1 cellular context compared by ENCODE assay signal in genomic region chr5:111530298-111530740, GRCh38.
TF ChIP-seq lines count a peak whose summit lies in the region.

No MANE protein-coding gene starts in this region.

TF ChIP-seq in K562, 482 proteins besides CTCF, POLR2A, EP300 and RAD21 (continued from another document and continues in another):
- peak; percentile 79; the same call in 1 of the 2 replicates for TF ChIP-seq JUN (IDR thresholded peaks at IDR 0.05; ENCODE audit: borderline replicate concordance, low read depth, low read length)
- TF ChIP-seq JUN (CRISPR knock-in tag; IDR thresholded peaks at IDR 0.05; ENCODE audit: borderline replicate concordance): no peak
- no peak for TF ChIP-seq RAD51 (IDR thresholded peaks at IDR 0.05; ENCODE audit: borderline replicate concordance, low read depth)
- peak; percentile 85 for TF ChIP-seq POLR2H (tag; IDR thresholded peaks at IDR 0.05; ENCODE audit: low read depth)
- peak; percentile 38 for TF ChIP-seq PRDM10 (IDR thresholded peaks at IDR 0.05; ENCODE audit: partially characterized antibody)
- no peak for TF ChIP-seq XRCC5 (IDR thresholded peaks at IDR 0.05; ENCODE audit: low read depth, low read length)
- no peak for TF ChIP-seq CBFB (CRISPR knock-in tag; IDR thresholded peaks at IDR 0.05)
- no peak for TF ChIP-seq ZNF75A (CRISPR knock-in tag; IDR thresholded peaks at IDR 0.05)
- peak in 1 of 2 experiments; percentile 91; a peak in 1 of 4 replicates for TF ChIP-seq RCOR1 (IDR thresholded peaks at IDR 0.05; ENCODE audit: borderline replicate concordance in 1 of 2, low read depth in 2 of 2, low read length in 2 of 2)
- TF ChIP-seq HDGF (IDR thresholded peaks at IDR 0.05): 0 out of 2 replicates have a peak, but pooled peaks have one; percentile 30
- no peak for TF ChIP-seq ZNF518B (CRISPR knock-in tag; IDR thresholded peaks at IDR 0.05)
- TF ChIP-seq ZNF561 (CRISPR knock-in tag; conservative IDR thresholded peaks at IDR 0.05): no peak
- TF ChIP-seq SREBF2 (CRISPR knock-in tag; IDR thresholded peaks at IDR 0.05): no peak
- TF ChIP-seq LCOR (CRISPR knock-in tag; IDR thresholded peaks at IDR 0.05): no peak
- no peak for TF ChIP-seq TFAM (CRISPR knock-in tag; conservative IDR thresholded peaks at IDR 0.05)
- no peak for TF ChIP-seq SIX5 (IDR thresholded peaks at IDR 0.05; ENCODE audit: borderline replicate concordance in 1 of 2, insufficient read depth in 1 of 2, low read depth in 1 of 2, low read length in 2 of 2)
- TF ChIP-seq RBM17 (IDR thresholded peaks at IDR 0.05; ENCODE audit: borderline replicate concordance, low read depth, low read length): no peak
- peak; percentile 50 for TF ChIP-seq CBFA2T3 (IDR thresholded peaks at IDR 0.05)
- TF ChIP-seq IRF1 (CRISPR knock-in tag; IDR thresholded peaks at IDR 0.05; ENCODE audit: borderline replicate concordance): no peak
- TF ChIP-seq DNMT1 (IDR thresholded peaks at IDR 0.05): no peak
- TF ChIP-seq ZNF316 (IDR thresholded peaks at IDR 0.05): peak; percentile 97
- TF ChIP-seq LARP7 (IDR thresholded peaks at IDR 0.05): 0 out of 2 replicates have a peak, but pooled peaks have one; percentile 67
- no peak for TF ChIP-seq DLX4 (CRISPR knock-in tag; IDR thresholded peaks at IDR 0.05)
- TF ChIP-seq FOXK1 (CRISPR knock-in tag; IDR thresholded peaks at IDR 0.05; ENCODE audit: borderline replicate concordance): no peak
- TF ChIP-seq TBP (optimal IDR thresholded peaks at IDR 0.05; ENCODE audit: low read depth, low read length): peak; percentile 47
- TF ChIP-seq POLR2G (IDR thresholded peaks at IDR 0.05; ENCODE audit: low read depth, low read length): peak; percentile 45; the same call in 1 of the 2 replicates
- TF ChIP-seq SAP30 (IDR thresholded peaks at IDR 0.05; ENCODE audit: borderline replicate concordance, insufficient read depth, low read depth, low read length, poor library complexity, severe bottlenecking): no peak
- TF ChIP-seq ATF3 (IDR thresholded peaks at IDR 0.05): peak; percentile 84
- no peak for TF ChIP-seq ATF3 (CRISPR knock-in tag; conservative IDR thresholded peaks at IDR 0.05)
- peak; percentile 39; the same call in 1 of the 2 replicates for TF ChIP-seq TARDBP (IDR thresholded peaks at IDR 0.05)
- no peak for TF ChIP-seq FUS (optimal IDR thresholded peaks at IDR 0.05; ENCODE audit: low read depth, low read length)
- TF ChIP-seq JUNB (CRISPR knock-in tag; conservative IDR thresholded peaks at IDR 0.05): 0 out of 2 replicates have a peak, but pooled peaks have one; percentile 37
- TF ChIP-seq HNRNPLL (IDR thresholded peaks at IDR 0.05; ENCODE audit: low read depth, low read length, poor library complexity, severe bottlenecking): no peak
- TF ChIP-seq ZNF24 (IDR thresholded peaks at IDR 0.05): peak; percentile 79
- TF ChIP-seq ZNF184 (CRISPR knock-in tag; IDR thresholded peaks at IDR 0.05): no peak
- TF ChIP-seq MAFF (IDR thresholded peaks at IDR 0.05; ENCODE audit: low read length): peak; percentile 77
- no peak for TF ChIP-seq BRD4 (IDR thresholded peaks at IDR 0.05)
- TF ChIP-seq TAF9B (IDR thresholded peaks at IDR 0.05; ENCODE audit: partially characterized antibody): peak; percentile 80
- TF ChIP-seq HMG20A (CRISPR knock-in tag; conservative IDR thresholded peaks at IDR 0.05): no peak
- no peak for TF ChIP-seq ZNF143 (CRISPR knock-in tag; IDR thresholded peaks at IDR 0.05)
- TF ChIP-seq KDM1A (IDR thresholded peaks at IDR 0.05): peak; percentile 80 to 82; a peak in 3 of 4 replicates
- no peak for TF ChIP-seq ZNF165 (CRISPR knock-in tag; IDR thresholded peaks at IDR 0.05; ENCODE audit: borderline replicate concordance)
- TF ChIP-seq ZNF668 (CRISPR knock-in tag; IDR thresholded peaks at IDR 0.05): no peak
- TF ChIP-seq DMBX1 (CRISPR knock-in tag; IDR thresholded peaks at IDR 0.05; ENCODE audit: borderline replicate concordance): no peak
- TF ChIP-seq TBL1XR1 (IDR thresholded peaks at IDR 0.05; ENCODE audit: low read length in 2 of 2): peak in 1 of 2 experiments; percentile 62; a peak in 1 of 4 replicates
- TF ChIP-seq COPS2 (conservative IDR thresholded peaks at IDR 0.05): no peak
- no peak for TF ChIP-seq BMI1 (IDR thresholded peaks at IDR 0.05; ENCODE audit: low read length)
- no peak for TF ChIP-seq RNF219 (CRISPR knock-in tag; IDR thresholded peaks at IDR 0.05)
- TF ChIP-seq ZNF224 (CRISPR knock-in tag; IDR thresholded peaks at IDR 0.05): no peak
- no peak for TF ChIP-seq ZNF778 (CRISPR knock-in tag; IDR thresholded peaks at IDR 0.05)
- TF ChIP-seq ZNF140 (CRISPR knock-in tag; IDR thresholded peaks at IDR 0.05): no peak
- no peak for TF ChIP-seq ZNF384 (IDR thresholded peaks at IDR 0.05; ENCODE audit: low read depth, low read length)
- no peak for TF ChIP-seq ARID3A (IDR thresholded peaks at IDR 0.05; ENCODE audit: borderline replicate concordance, low read depth, low read length)
- no peak for TF ChIP-seq ZNF12 (CRISPR knock-in tag; IDR thresholded peaks at IDR 0.05)
- no peak for TF ChIP-seq DIDO1 (tag; IDR thresholded peaks at IDR 0.05; ENCODE audit: low read depth)
- TF ChIP-seq MNT (conservative IDR thresholded peaks at IDR 0.05): peak; percentile 34 to 67; a peak in 2 of 4 replicates
- TF ChIP-seq PHF20 (IDR thresholded peaks at IDR 0.05; ENCODE audit: partially characterized antibody): no peak
- no peak for TF ChIP-seq KLF16 (IDR thresholded peaks at IDR 0.05)
- no peak for TF ChIP-seq ZNF79 (CRISPR knock-in tag; IDR thresholded peaks at IDR 0.05; ENCODE audit: low read depth)
- TF ChIP-seq PHB (CRISPR knock-in tag; IDR thresholded peaks at IDR 0.05): no peak
- TF ChIP-seq STAT5A (IDR thresholded peaks at IDR 0.05; ENCODE audit: borderline replicate concordance, low read length): peak; percentile 69
